In genomic region chr19:5719961-5720790, GRCh38 we compare ENCODE assay signal across 8 cellular contexts. TPM values are rescaled to one million over a fixed set of nuclear protein-coding genes. Genes with fewer than 3 reads are reported as not detected.
DNase-seq lines count a peak whose midpoint lies in the region; ATAC-seq and TF ChIP-seq lines count a peak whose summit lies in the region.

A gene with protein sequence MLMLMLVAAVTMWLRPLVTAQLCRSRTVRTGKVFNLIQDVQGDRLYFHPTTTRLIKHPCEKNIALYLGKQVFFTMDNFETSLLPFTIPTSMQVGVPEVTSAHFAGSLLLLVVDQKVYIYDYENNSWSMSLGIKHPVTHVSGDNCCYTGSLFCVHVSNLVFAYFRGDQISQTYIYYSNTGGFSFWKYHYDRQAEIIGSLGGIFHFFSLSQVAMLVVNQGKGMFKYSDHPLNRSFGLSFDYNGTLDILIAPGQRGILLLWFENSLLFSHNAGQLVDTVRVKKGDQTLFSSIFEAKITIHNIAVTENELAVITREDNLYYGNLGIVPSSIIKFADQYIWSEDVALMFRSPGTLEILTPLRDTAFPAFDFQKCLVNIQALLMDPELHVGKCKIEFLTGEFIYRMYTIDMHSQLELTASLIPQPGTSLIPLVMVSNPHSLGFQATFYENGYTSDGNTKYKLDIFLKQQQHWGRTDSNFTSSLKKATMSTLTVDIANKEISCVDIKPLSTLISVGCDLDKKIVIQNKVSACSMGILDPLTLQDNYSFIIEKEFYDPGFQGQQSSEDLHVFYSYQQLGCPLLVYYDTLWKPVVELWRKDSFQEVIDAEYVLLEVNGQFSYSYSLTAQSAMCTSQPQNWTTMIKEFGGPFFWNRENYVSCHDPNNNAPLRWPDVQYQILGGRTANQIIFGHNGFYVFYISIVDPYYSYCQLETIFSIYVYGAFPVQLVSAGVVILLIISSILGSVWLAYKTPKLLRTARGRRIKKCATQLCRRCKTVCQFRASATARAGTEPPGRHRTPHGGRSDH (plus strand): TSS chr19:5720637. CDS start chr19:5720738, 101 bp downstream.
Gene LONP1, minus strand, starts transcription at chr19:5720146. Its CDS starts 14 bp downstream, at chr19:5720132.

- CTCF ChIA-PET in CD4-positive, alpha-beta T cell (lab: Charles Lee): interaction anchor here (1.5 to 3.4 kb wide), 5 partner anchors 30 to 929 kb away, joined by 6 to 20 read pairs (median 7); partner anchors contain the start of genes FEM1A, NRTN, RPL36 and SAFB

- peak within 1 kb of the TSS; percentile 96 for H3K27ac Mint-ChIP-seq in CD4-positive, alpha-beta T cell

- H3K4me1 ChIP-seq in liver (ENCODE audit: control insufficient read depth in 4 of 4, insufficient read depth in 4 of 4, low read length in 3 of 4): peaks cover 3 to 27% (median 24%) of the 10 kb centered on the region in 4 donors

- peak; percentile 86 for ATAC-seq in CD4-positive, alpha-beta T cell (ENCODE audit: poor library complexity)
- ATAC-seq in GM19395 (IDR thresholded peaks at IDR 0.05; ENCODE audit: unreplicated experiment) (peak; percentile 79), HG03565 (IDR thresholded peaks at IDR 0.05; ENCODE audit: unreplicated experiment) (peak; percentile 78)

- H3K27ac ChIP-seq in CD4-positive, alpha-beta T cell (ENCODE audit: low read depth, low read length): peak within 1 kb of the TSS; percentile 88
- H3K27ac ChIP-seq in liver (ENCODE audit: low read depth in 1 of 2, low read length in 2 of 2): peak within 1 kb of the TSS; percentile 94 to 98

- H3K27me3 Mint-ChIP-seq in CD4-positive, alpha-beta T cell: no peaks in the 10 kb centered on the region

- peak; percentile 95 to 99 (median 97) for DNase-seq in CD4-positive, alpha-beta T cell
- DNase-seq in NCI-H748 treated with DMSO at 0.1 percent for 48 hours (lab: John Stamatoyannopoulos, UW) (peak; percentile 89), dermis microvascular lymphatic vessel endothelial cell (ENCODE audit: low read depth in 2 of 2) (peak; percentile 98 to 99)
- peak; percentile 97 to 98 for DNase-seq in activated CD4-positive, alpha-beta T cell treated with anti-CD3 and anti-CD28 coated beads, Interleukin-2, amount 50 U/mL, for 48 hours
- DNase-seq in stimulated activated CD4-positive, alpha-beta T cell treated with anti-CD3 and anti-CD28 coated beads, Interleukin-4, amount 100 ng/mL, for 24 hours: peak; percentile 99

- peaks cover 26% of the 10 kb centered on the region for H3K4me1 Mint-ChIP-seq in CD4-positive, alpha-beta T cell (ENCODE audit: low read depth)

- H3K36me3 Mint-ChIP-seq in CD4-positive, alpha-beta T cell (ENCODE audit: low read depth): peaks cover 21% of the 10 kb centered on the region

- H3K36me3 ChIP-seq in liver (ENCODE audit: control insufficient read depth in 4 of 4, insufficient read depth in 3 of 4, low read depth in 1 of 4, low read length in 3 of 4): peaks cover 0 to 4% (median 0%) of the 10 kb centered on the region in 4 donors

- H3K27me3 ChIP-seq in CD4-positive, alpha-beta T cell (ENCODE audit: control insufficient read depth, insufficient read depth, low read length): no peaks in the 10 kb centered on the region
- H3K27me3 ChIP-seq in liver (ENCODE audit: control insufficient read depth in 4 of 4, insufficient read depth in 4 of 4, low read length in 3 of 4): no peaks in the 10 kb centered on the region

- under 1% methylated on average over 90 of the region's 90 CpGs for WGBS in liver

- peak within 1 kb of the TSS; percentile 89 to 98 for H3K9ac ChIP-seq in liver (ENCODE audit: low read depth in 1 of 2, low read length in 2 of 2)

- peak; percentile 83 for TF ChIP-seq CTCF in CD4-positive, alpha-beta T cell (IDR thresholded peaks at IDR 0.05)
- TF ChIP-seq CTCF in liver (IDR thresholded peaks at IDR 0.05; ENCODE audit: low read depth, low read length, missing input control): peak; percentile 93

- peak within 1 kb of the TSS; percentile 94 for H3K4me3 Mint-ChIP-seq in CD4-positive, alpha-beta T cell

- no peaks in the 10 kb centered on the region for H3K9me3 Mint-ChIP-seq in CD4-positive, alpha-beta T cell

- peak; percentile 64 to 74 for TF ChIP-seq RAD21 in liver (IDR thresholded peaks at IDR 0.05)

- H3K9me3 ChIP-seq in CD4-positive, alpha-beta T cell (ENCODE audit: control insufficient read depth, low read length): no peaks in the 10 kb centered on the region
- H3K9me3 ChIP-seq in liver (ENCODE audit: control insufficient read depth in 4 of 4, low read length in 3 of 4): no peaks in the 10 kb centered on the region

- POLR2A ChIA-PET in CD4-positive, alpha-beta T cell (lab: Charles Lee): interaction anchor here (0.6 to 2.2 kb wide), 27 partner anchors 9 to 1958 kb away, joined by 3 to 37 read pairs (median 5); partner anchors contain the start of genes CHAF1A, CLPP, DPP9 and DUS3L

- peak within 1 kb of the TSS; percentile 81 to 98 (median 96) for H3K4me3 ChIP-seq in liver (ENCODE audit: low read depth in 1 of 3, low read length in 3 of 3)

- intact Hi-C loops in CD4-positive, alpha-beta T cell (cut with DNase I, micrococcal nuclease): loop anchor here (1.0 to 2.0 kb wide), 5 partner anchors 30 to 97 kb away; partner anchors contain the start of genes MICOS13 (in 2 of the 2), RPL36 (in 2 of the 2), DUS3L (in 1 of the 2) and SAFB (in 1 of the 2)

TF ChIP-seq in liver, 16 proteins besides CTCF, POLR2A, EP300 and RAD21:
- TF ChIP-seq EGR1 (IDR thresholded peaks at IDR 0.05; ENCODE audit: low read depth in 2 of 2): peak in 1 of 2 donors; percentile 85
- TF ChIP-seq REST (IDR thresholded peaks at IDR 0.05): peak; percentile 59
- TF ChIP-seq HNF4G (IDR thresholded peaks at IDR 0.05): no peak
- peak; percentile 71 for TF ChIP-seq SP1 (IDR thresholded peaks at IDR 0.05)
- peak; percentile 93 to 98 for TF ChIP-seq GABPA (IDR thresholded peaks at IDR 0.05 in 1 of 2, conservative IDR thresholded peaks at IDR 0.05 in 1 of 2)
- TF ChIP-seq ZBTB33 (IDR thresholded peaks at IDR 0.05): peak; percentile 73
- no peak for TF ChIP-seq HNF4A (conservative IDR thresholded peaks at IDR 0.05)
- no peak for TF ChIP-seq FOXA2 (IDR thresholded peaks at IDR 0.05)
- peak; percentile 98 for TF ChIP-seq YY1 (IDR thresholded peaks at IDR 0.05)
- peak; percentile 1 to 18 for TF ChIP-seq RXRA (IDR thresholded peaks at IDR 0.05)
- TF ChIP-seq TAF1 (conservative IDR thresholded peaks at IDR 0.05): no peak
- no peak for TF ChIP-seq ATF3 (IDR thresholded peaks at IDR 0.05)
- TF ChIP-seq JUND (IDR thresholded peaks at IDR 0.05): peak in 1 of 2 donors; percentile 19
- no peak for TF ChIP-seq FOXA1 (IDR thresholded peaks at IDR 0.05)
- TF ChIP-seq, protein P1, sequence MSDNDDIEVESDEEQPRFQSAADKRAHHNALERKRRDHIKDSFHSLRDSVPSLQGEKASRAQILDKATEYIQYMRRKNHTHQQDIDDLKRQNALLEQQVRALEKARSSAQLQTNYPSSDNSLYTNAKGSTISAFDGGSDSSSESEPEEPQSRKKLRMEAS (IDR thresholded peaks at IDR 0.05): peak; percentile 95
- no peak for TF ChIP-seq NR2F2 (IDR thresholded peaks at IDR 0.05)

RNA-seq across cellular contexts. Expression of the first gene that starts in this region (rescaled TPM):
- total RNA-seq in CD4-positive, alpha-beta T cell: not detected
- total RNA-seq in dermis microvascular lymphatic vessel endothelial cell (not detected in 2 replicates), liver (not detected)
- not detected for polyA plus RNA-seq in liver

RNA-seq across cellular contexts. Expression of gene LONP1, which starts in this region (rescaled TPM):
- 10 to 100 TPM; 88.7 to 91.0 TPM for total RNA-seq in CD4-positive, alpha-beta T cell
- total RNA-seq in dermis microvascular lymphatic vessel endothelial cell (49.9 and 56.9 TPM in 2 replicates), liver (10 to 100 TPM; 32.3 to 68.9 TPM)
- polyA plus RNA-seq in liver: 10 to 100 TPM; 46.1 to 83.9 TPM

Comparison
In these comparisons a context has a peak if more than half of its experiments do, and no peak if none do; other contexts are left out.
1. Peak in every context shown above with its lines: DNase-seq, ATAC-seq, H3K4me3 ChIP-seq and H3K27ac ChIP-seq.